ENCODE assay signal across 9 cellular contexts in the genomic region with DNA sequence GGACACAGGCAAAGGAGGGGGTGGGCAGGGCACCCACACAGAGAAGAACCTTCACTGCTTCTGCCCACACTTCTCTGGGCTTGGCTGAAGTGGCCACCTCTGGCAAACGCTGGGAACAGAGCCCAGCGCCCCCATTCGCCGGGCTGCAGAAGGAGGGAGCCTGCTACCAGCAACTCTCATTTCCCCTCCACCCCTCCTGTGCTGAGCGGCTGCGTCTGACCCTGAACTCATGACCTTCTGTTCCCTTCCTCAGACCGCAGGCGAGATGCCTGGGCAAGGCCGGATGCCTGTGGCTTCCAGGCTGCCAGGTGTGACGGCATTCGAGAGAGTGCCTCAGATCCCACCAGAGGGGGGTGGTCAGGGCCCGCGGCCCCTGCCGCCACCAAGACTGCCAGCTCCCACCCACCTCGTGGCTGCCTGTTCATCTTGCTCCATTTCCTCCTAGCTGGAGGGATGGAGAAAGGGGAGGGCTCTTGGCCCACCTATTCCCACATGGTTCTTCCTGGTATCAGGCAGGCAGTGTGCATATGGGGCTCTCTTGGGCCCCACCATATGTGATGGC. TPM values are rescaled to one million over a fixed set of nuclear protein-coding genes. Genes with fewer than 3 reads are reported as not detected.
DNase-seq lines count a peak whose midpoint lies in the region; ATAC-seq, FAIRE-seq and TF ChIP-seq lines count a peak whose summit lies in the region.
"Had no signal": no experiment of that assay in that cellular context is flagged by ENCODE, and none has a peak within 500 bp of the region (broad histone marks: within the 10 kb centered on the region; RNA-seq: fewer than 3 reads in every experiment).

No MANE protein-coding gene starts in this region.

- H3K4me1 ChIP-seq in OCI-LY1 (ENCODE audit: insufficient read depth, low read length, severe bottlenecking) = peaks cover 60% of the 10 kb centered on the region
- H3K4me1 ChIP-seq in pancreas = peaks cover 60 to 72% (median 68%) of the 10 kb centered on the region in 3 donors
- H3K4me1 ChIP-seq in urinary bladder (ENCODE audit: insufficient read depth) = no peaks in the 10 kb centered on the region

- H3K36me3 ChIP-seq in OCI-LY1 (ENCODE audit: insufficient read depth, low read length) = peaks cover 25% of the 10 kb centered on the region; the same call in 1 of the 2 replicates
- peaks cover 0 to 8% (median 0%) of the 10 kb centered on the region in 3 donors for H3K36me3 ChIP-seq in pancreas
- H3K36me3 ChIP-seq in urinary bladder (ENCODE audit: insufficient read depth) = no peaks in the 10 kb centered on the region

- peak overlapping the region; percentile 39 for H3K4me2 ChIP-seq in OCI-LY1 (ENCODE audit: low read length)

- intact Hi-C loops in pancreas (cut with DNase I) = loop anchor here in 1 of 3 donors (5.0 to 10.0 kb wide), 3 partner anchors 58 to 208 kb away; no protein-coding TSS in a partner anchor

- H2AFZ ChIP-seq in OCI-LY1 (ENCODE audit: low read length) = no peak overlapping the region

- H3K79me2 ChIP-seq in OCI-LY1 (ENCODE audit: insufficient read depth, low read length) = no peaks in the 10 kb centered on the region

- H3K9me3 ChIP-seq in OCI-LY1 (ENCODE audit: low read length) (no peaks in the 10 kb centered on the region), pancreas (no peaks in the 10 kb centered on the region)

- 0 out of 2 replicates have a peak, but pooled peaks cover 4% of the 10 kb centered on the region for H3F3A ChIP-seq in OCI-LY1 (ENCODE audit: insufficient read depth, low read length)

- H3K27me3 ChIP-seq in OCI-LY1 (ENCODE audit: insufficient read depth, low read length) (no peaks in the 10 kb centered on the region), pancreas (no peaks in the 10 kb centered on the region)

- H3K9ac ChIP-seq in OCI-LY1 (ENCODE audit: low read length) = peak overlapping the region; percentile 43; the same call in 1 of the 2 replicates

- H3K27ac ChIP-seq in OCI-LY1 (ENCODE audit: low read depth, low read length, poor library complexity, severe bottlenecking) (peak overlapping the region; percentile 99), pancreas (peak overlapping the region; percentile 78 to 97 (median 89)), urinary bladder (ENCODE audit: low read depth) (peak overlapping the region; percentile 52)

- DNase-seq in activated T-helper 1 cell treated with anti-CD3 and anti-CD28 coated beads, Interleukin-2, amount 50 U/mL, for 16 hours (ENCODE audit: low read depth in 1 of 2, low spot score in 1 of 2) = peak; percentile 62 to 69
- DNase-seq in germinal center (ENCODE audit: low spot score) (peak; percentile 65), pancreas (peak; percentile 80 to 94 (median 88)), NCI-H774 (lab: John Stamatoyannopoulos, UW) (no peak)

- FAIRE-seq in pancreas (lab: Jason Lieb, UNC) = no peak
- FAIRE-seq: frontal cortex had no signal

- TF ChIP-seq CTCF in OCI-LY1 (IDR thresholded peaks at IDR 0.05; ENCODE audit: low read length) (peak; percentile 64), pancreas (IDR thresholded peaks at IDR 0.05) (no peak)

- ATAC-seq in GM18498 (IDR thresholded peaks at IDR 0.05; ENCODE audit: unreplicated experiment) = peak; percentile 43
- peak; percentile 50 for ATAC-seq in HG02840 (IDR thresholded peaks at IDR 0.05; ENCODE audit: low FRiP score, unreplicated experiment)
- peak; percentile 27 to 49 (median 39) for ATAC-seq in pancreas

- no peaks in the 10 kb centered on the region for H4K20me1 ChIP-seq in OCI-LY1 (ENCODE audit: insufficient read depth, low read length)

- no peaks in the 10 kb centered on the region for H3K9me2 ChIP-seq in OCI-LY1 (ENCODE audit: low read depth, low read length)

- WGBS in pancreas, 2 donors = 14 to 25% methylated on average over 14 to 15 of the region's 15 CpGs
- WGBS in urinary bladder = 42% methylated on average over 15 of the region's 15 CpGs

- H3K4me3 ChIP-seq in OCI-LY1 (ENCODE audit: low read depth, low read length, poor library complexity, severe bottlenecking) (peak overlapping the region; percentile 10), pancreas (no peak overlapping the region), urinary bladder (ENCODE audit: low read depth, low read length) (no peak overlapping the region)

RNA-seq across cellular contexts. Expression of gene DNAJB12, which starts 19.8 kb away (rescaled TPM):
- total RNA-seq in pancreas (10 to 100 TPM; 14.6 to 19.7 (median 17.7) TPM), urinary bladder (21.9 TPM)
- polyA plus RNA-seq in pancreas (10 to 100 TPM; 19.3 to 22.0 TPM), urinary bladder (26.7 TPM)
